In the genomic region with DNA sequence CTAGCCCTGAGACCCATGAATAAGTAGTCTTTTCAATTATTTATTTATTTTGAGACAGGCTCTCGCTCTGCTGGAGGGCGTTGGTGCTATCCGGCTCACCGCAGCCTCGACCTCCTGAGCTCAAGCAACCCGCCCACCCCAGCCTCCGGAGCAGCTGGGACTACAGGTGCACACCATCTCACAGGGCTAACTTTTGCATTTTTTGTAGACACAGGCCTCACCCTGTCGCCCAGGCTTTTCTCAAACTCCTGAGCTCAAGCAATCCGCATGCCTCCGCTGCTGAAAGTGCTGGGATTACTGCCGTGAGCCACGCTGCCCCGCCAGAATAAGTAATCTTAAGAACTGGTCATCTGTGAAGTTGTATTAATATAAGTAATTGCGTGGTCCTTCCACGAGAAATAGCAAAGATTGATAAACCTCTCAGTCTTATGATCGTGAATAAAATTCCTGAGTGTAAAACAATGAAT, we compare ENCODE assay signal across 8 cellular contexts. TPM values are rescaled to one million over a fixed set of nuclear protein-coding genes. Genes with fewer than 3 reads are reported as not detected.
A peak's percentile ranks its signal among the peaks of the same experiment; 100 is the strongest.
DNase-seq lines count a peak whose midpoint lies in the region; ATAC-seq, FAIRE-seq and TF ChIP-seq lines count a peak whose summit lies in the region.

No MANE protein-coding gene starts in this region.

- peak overlapping the region; percentile 97 for H3K4me3 Mint-ChIP-seq in activated T-helper 17 cell treated with anti-CD3 and anti-CD28 coated beads, Interleukin-2, amount 50 U/mL, for 72 hours

- H3K4me3 ChIP-seq in keratinocyte (ENCODE audit: control insufficient read depth in 2 of 3, extremely low read depth in 1 of 3, insufficient read depth in 2 of 3, low read depth in 1 of 3, low read length in 3 of 3) (peak overlapping the region in 2 of 3 experiments; percentile 72 to 82), tibial artery (peak overlapping the region; percentile 29 to 72)

- no peak for ATAC-seq in activated T-helper 17 cell treated with anti-CD3 and anti-CD28 coated beads, Interleukin-2, amount 50 U/mL, for 72 hours (replicated peaks)
- ATAC-seq in HG02759 (IDR thresholded peaks at IDR 0.05; ENCODE audit: unreplicated experiment) = no peak

- peak overlapping the region; percentile 81 for H2AFZ ChIP-seq in keratinocyte (ENCODE audit: control insufficient read depth, low read length)

- FAIRE-seq in keratinocyte (lab: Jason Lieb, UNC) = no peak

- H3K36me3 Mint-ChIP-seq in activated T-helper 17 cell treated with anti-CD3 and anti-CD28 coated beads, Interleukin-2, amount 50 U/mL, for 72 hours (ENCODE audit: low read depth) = no peaks in the 10 kb centered on the region

- H4K20me1 ChIP-seq in keratinocyte (ENCODE audit: control insufficient read depth, extremely low read depth, insufficient read depth, low read length) = no peaks in the 10 kb centered on the region

- peaks cover 0 to 2% of the 10 kb centered on the region in 2 experiments for H3K36me3 ChIP-seq in keratinocyte (ENCODE audit: control insufficient read depth in 2 of 2, extremely low read depth in 1 of 2, insufficient read depth in 2 of 2, low read length in 2 of 2)
- H3K36me3 ChIP-seq in tibial artery = no peaks in the 10 kb centered on the region

- dilution Hi-C loops in keratinocyte (cut with MboI; ENCODE audit: extremely low pct_ligation_motif_present, low sequenced_read_pairs) = no loop called here

- no peaks in the 10 kb centered on the region for H3K27me3 ChIP-seq in keratinocyte (ENCODE audit: control insufficient read depth, extremely low read depth, insufficient read depth, low read length)
- H3K27me3 ChIP-seq in tibial artery = no peaks in the 10 kb centered on the region

- H3K4me1 Mint-ChIP-seq in activated T-helper 17 cell treated with anti-CD3 and anti-CD28 coated beads, Interleukin-2, amount 50 U/mL, for 72 hours = peaks cover 16% of the 10 kb centered on the region

- H3K27ac ChIP-seq in keratinocyte (ENCODE audit: control insufficient read depth, insufficient read depth, low read length) (no peak overlapping the region), tibial artery (peak overlapping the region in 1 of 2 donors; percentile 48)

- intact Hi-C loops in tibial artery (cut with DNase I; ENCODE audit: low total_unique reads) = loop anchor here (2.0 kb wide), 1 partner anchor 44 kb away; no protein-coding TSS in a partner anchor

- peaks cover 29% of the 10 kb centered on the region for H3K4me1 ChIP-seq in keratinocyte (ENCODE audit: control insufficient read depth, extremely low read depth, insufficient read depth, low read length)
- peaks cover 0 to 8% (median 0%) of the 10 kb centered on the region in 4 donors for H3K4me1 ChIP-seq in tibial artery

- no peak overlapping the region for H3K9ac ChIP-seq in keratinocyte (ENCODE audit: control insufficient read depth, extremely low read depth, insufficient read depth, low read length)

- no peaks in the 10 kb centered on the region for H3K27me3 Mint-ChIP-seq in activated T-helper 17 cell treated with anti-CD3 and anti-CD28 coated beads, Interleukin-2, amount 50 U/mL, for 72 hours

- TF ChIP-seq CTCF in keratinocyte (optimal IDR thresholded peaks at IDR 0.05 in 1 of 3, IDR thresholded peaks at IDR 0.05 in 1 of 3, conservative IDR thresholded peaks at IDR 0.05 in 1 of 3; ENCODE audit: extremely low read depth in 1 of 3, insufficient read depth in 2 of 3, low read length in 3 of 3) (no peak), tibial artery (IDR thresholded peaks at IDR 0.05) (no peak)

- no peaks in the 10 kb centered on the region for H3K9me3 Mint-ChIP-seq in activated T-helper 17 cell treated with anti-CD3 and anti-CD28 coated beads, Interleukin-2, amount 50 U/mL, for 72 hours

- H3K9me1 ChIP-seq in keratinocyte (ENCODE audit: control insufficient read depth, extremely low read depth, insufficient read depth, low read length) = no peaks in the 10 kb centered on the region

- H3K9me3 ChIP-seq in keratinocyte (ENCODE audit: control insufficient read depth, low read depth, low read length) = no peaks in the 10 kb centered on the region
- no peaks in the 10 kb centered on the region for H3K9me3 ChIP-seq in tibial artery

- DNase-seq in NOMO-1 treated with dmso at 0.1 percent for 144 hours (lab: John Stamatoyannopoulos, UW; ENCODE audit: unreplicated experiment) (peak; percentile 43), NOMO-1 treated with DMSO at 0.1 percent for 48 hours (lab: John Stamatoyannopoulos, UW; ENCODE audit: unreplicated experiment) (no peak), keratinocyte (ENCODE audit: low read depth, low spot score) (no peak), tibial artery (no peak), cerebellar cortex (ENCODE audit: low spot score) (no peak), 8988T (no peak)

- peaks cover 6% of the 10 kb centered on the region for H3K79me2 ChIP-seq in keratinocyte (ENCODE audit: control insufficient read depth, insufficient read depth, low read length)

- peak overlapping the region; percentile 91 for H3K27ac Mint-ChIP-seq in activated T-helper 17 cell treated with anti-CD3 and anti-CD28 coated beads, Interleukin-2, amount 50 U/mL, for 72 hours

- H3K4me2 ChIP-seq in keratinocyte (ENCODE audit: control insufficient read depth, extremely low read depth, insufficient read depth, low read depth, low read length) = peak overlapping the region; percentile 94

RNA-seq across cellular contexts. Expression of a gene that starts 1.6 kb away (rescaled TPM):
- 1 to 10 TPM; 2.4 to 6.2 TPM for total RNA-seq in activated T-helper 17 cell treated with anti-CD3 and anti-CD28 coated beads, Interleukin-2, amount 50 U/mL, for 72 hours
- polyA plus RNA-seq in keratinocyte = 0.13 to 0.19 TPM (median 0.17 TPM) in 3 replicates
- 0.35 TPM for polyA plus RNA-seq in keratinocyte (2011; ENCODE audit: low read depth)
- polyA plus RNA-seq in keratinocyte (2011; cell fraction: cytosol; rRNA removed) = 0.07 and 0.09 TPM in 2 replicates
- 0.57 and 1.1 TPM in 2 replicates for polyA plus RNA-seq in keratinocyte (2011; cell fraction: nucleus; rRNA removed)
- polyA plus RNA-seq in keratinocyte (2012; ENCODE audit: low replicate concordance) = 0.11 and 0.18 TPM in 2 replicates
- polyA minus RNA-seq in keratinocyte = 0.43 to 2.7 TPM (median 2.7 TPM) in 3 replicates
- not detected for polyA minus RNA-seq in keratinocyte (2011; cell fraction: cytosol; rRNA and poly(A)+ RNA removed)
- 2.7 and 2.8 TPM in 2 replicates for polyA minus RNA-seq in keratinocyte (2011; cell fraction: nucleus; rRNA and poly(A)+ RNA removed)
